In genomic region chr12:38906482-38907170, GRCh38 we compare ENCODE assay signal across 8 cellular contexts. TPM values are rescaled to one million over a fixed set of nuclear protein-coding genes. Genes with fewer than 3 reads are reported as not detected.
A peak's percentile ranks its signal among the peaks of the same experiment; 100 is the strongest.
DNase-seq lines count a peak whose midpoint lies in the region; ATAC-seq, FAIRE-seq and TF ChIP-seq lines count a peak whose summit lies in the region.

No MANE protein-coding gene starts in this region.

- peaks cover 10% of the 10 kb centered on the region for H3K4me1 ChIP-seq in ES-I3 (ENCODE audit: insufficient read depth, low read length)

- ATAC-seq in GM21529 (IDR thresholded peaks at IDR 0.05; ENCODE audit: unreplicated experiment) (peak; percentile 63), left ventricle myocardium superior (peak; percentile 83)

- H3K9me3 ChIP-seq in ES-I3 (ENCODE audit: control insufficient read depth, insufficient read depth, low read length): no peaks in the 10 kb centered on the region

- H3K9me3 Mint-ChIP-seq in progenitor cell of endocrine pancreas (ENCODE audit: low read depth): no peaks in the 10 kb centered on the region

- intact Hi-C loops in left ventricle myocardium superior (cut with micrococcal nuclease): no loop called here

- peak; percentile 70 for FAIRE-seq in urothelium cell line (lab: Jason Lieb, UNC)

- peaks cover 16% of the 10 kb centered on the region for H3K4me1 Mint-ChIP-seq in progenitor cell of endocrine pancreas (ENCODE audit: low read depth)

- peaks cover 24% of the 10 kb centered on the region for H3K27me3 Mint-ChIP-seq in progenitor cell of endocrine pancreas

- DNase-seq in HuH-7 (ENCODE audit: low spot score) (peak; percentile 80), SW 1271 (lab: John Stamatoyannopoulos, UW) (peak; percentile 55 to 86), amniotic epithelial cell (ENCODE audit: low read depth) (peak; percentile 79), left ventricle myocardium superior (peak; percentile 94), progenitor cell of endocrine pancreas (ENCODE audit: low spot score, unreplicated experiment) (peak; percentile 87), urothelium cell line (ENCODE audit: low spot score) (peak; percentile 91)

- H3K36me3 ChIP-seq in ES-I3 (ENCODE audit: insufficient read depth, low read length): no peaks in the 10 kb centered on the region

- H3K36me3 Mint-ChIP-seq in progenitor cell of endocrine pancreas (ENCODE audit: insufficient read depth): no peaks in the 10 kb centered on the region

- H3K9ac ChIP-seq in ES-I3 (ENCODE audit: low read depth, low read length): peak overlapping the region; percentile 86

- H3K4me3 Mint-ChIP-seq in progenitor cell of endocrine pancreas (ENCODE audit: low read depth): peak overlapping the region; percentile 87

- TF ChIP-seq CTCF in progenitor cell of endocrine pancreas (IDR thresholded peaks at IDR 0.05; ENCODE audit: unreplicated experiment): peak; percentile 96

- H3K27ac Mint-ChIP-seq in progenitor cell of endocrine pancreas: peak overlapping the region; percentile 90

RNA-seq across cellular contexts. Expression of gene CPNE8, which starts 1.2 kb away (rescaled TPM):
- 13.4 TPM for total RNA-seq in left ventricle myocardium superior
- 1.7 and 3.2 TPM in 2 replicates for total RNA-seq in progenitor cell of endocrine pancreas

Comparison
In these comparisons a context has a peak if more than half of its experiments do, and no peak if none do; other contexts are left out.
1. Peak in every context shown above with its lines: DNase-seq and ATAC-seq.